In the genomic region with DNA sequence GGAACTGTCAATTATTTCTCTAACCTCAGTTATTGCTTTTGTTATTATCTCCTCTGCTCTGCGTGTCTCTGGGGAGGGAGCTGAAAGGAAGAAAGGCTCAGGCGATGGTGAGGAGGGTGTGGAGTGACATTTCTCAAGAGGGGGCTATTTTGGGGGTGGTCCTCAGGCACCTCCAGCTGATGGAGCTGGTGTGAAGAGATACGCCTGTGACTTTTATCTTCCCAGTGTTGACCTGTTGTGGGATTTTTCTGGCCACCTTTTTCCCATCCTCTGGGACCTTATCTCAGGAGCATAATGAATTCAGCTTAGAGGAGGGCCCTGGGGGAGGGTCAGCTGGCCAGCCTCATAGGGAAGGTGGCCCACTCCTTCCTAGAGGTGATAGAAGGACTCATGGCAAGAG, we compare ENCODE assay signal across 25 cellular contexts. TPM values are rescaled to one million over a fixed set of nuclear protein-coding genes. Genes with fewer than 3 reads are reported as not detected.
"Had no signal": no experiment of that assay in that cellular context is flagged by ENCODE, and none has a peak within 500 bp of the region (broad histone marks: within the 10 kb centered on the region; RNA-seq: fewer than 3 reads in every experiment).

No MANE protein-coding gene starts in this region.

- H3K27me3 ChIP-seq: dorsolateral prefrontal cortex, heart left ventricle, sigmoid colon, testis, transverse colon had no signal

- H3K4me1 Mint-ChIP-seq: nephron; stimulated activated naive CD8-positive, alpha-beta T cell treated with anti-CD3 and anti-CD28 coated beads, Interleukin-15, amount 100 ng/mL, for 72 hours had no signal

- H3K4me3 ChIP-seq: dorsolateral prefrontal cortex, heart left ventricle, sigmoid colon, skin epidermis, testis, transverse colon had no signal

- H3K36me3 Mint-ChIP-seq: mesothelial cell of epicardium; stimulated activated naive B cell treated with anti-CD40 and anti-IgM and Interleukin-4, amounts not matched to agents 10 μg/mL and 1 μg/mL and 100 μg/mL, for 72 hours had no signal

- H3K4me1 ChIP-seq: heart left ventricle, sigmoid colon, testis, transverse colon had no signal

- H3K27ac Mint-ChIP-seq: mesothelial cell of epicardium; nephron; stimulated activated naive B cell treated with anti-CD40 and anti-IgM and Interleukin-4, amounts not matched to agents 10 μg/mL and 1 μg/mL and 100 μg/mL, for 72 hours; stimulated activated naive CD8-positive, alpha-beta T cell treated with anti-CD3 and anti-CD28 coated beads, Interleukin-15, amount 100 ng/mL, for 72 hours had no signal

- H3K27ac ChIP-seq: dorsolateral prefrontal cortex, heart left ventricle, sigmoid colon, skin epidermis, testis, transverse colon had no signal

- H3K36me3 ChIP-seq: heart left ventricle, sigmoid colon, transverse colon had no signal

- DNase-seq: cortex of kidney; dorsolateral prefrontal cortex; effector CD8-positive, alpha-beta T cell; heart left ventricle; hippocampal formation; kidney glomerular epithelial cell; mammary epithelial cell; posterior cingulate gyrus; sigmoid colon; stimulated activated CD4-positive, alpha-beta T cell treated with anti-CD3 and anti-CD28 coated beads, Interleukin-2, amount 100 ng/mL, for 24 hours; stimulated activated CD4-positive, alpha-beta T cell treated with anti-CD3 and anti-CD28 coated beads, Interleukin-4, amount 100 ng/mL, for 4 hours; stimulated activated naive B cell treated with anti-CD40 and anti-IgM and Interleukin-4, amounts not matched to agents 10 μg/mL and 1 μg/mL and 100 μg/mL, for 72 hours; stimulated activated naive CD8-positive, alpha-beta T cell treated with anti-CD3 and anti-CD28 coated beads, Interleukin-15, amount 100 ng/mL, for 72 hours; testis; transverse colon had no signal

- H3K9me3 Mint-ChIP-seq: mesothelial cell of epicardium; nephron; stimulated activated naive B cell treated with anti-CD40 and anti-IgM and Interleukin-4, amounts not matched to agents 10 μg/mL and 1 μg/mL and 100 μg/mL, for 72 hours; stimulated activated naive CD8-positive, alpha-beta T cell treated with anti-CD3 and anti-CD28 coated beads, Interleukin-15, amount 100 ng/mL, for 72 hours had no signal

- ATAC-seq: esophagus mucosa; heart left ventricle; left lobe of liver; stimulated activated naive B cell treated with anti-CD40 and anti-IgM and Interleukin-4, amounts not matched to agents 10 μg/mL and 1 μg/mL and 100 μg/mL, for 72 hours; stimulated activated naive CD8-positive, alpha-beta T cell treated with anti-CD3 and anti-CD28 coated beads, Interleukin-15, amount 100 ng/mL, for 72 hours had no signal

- H3K4me3 Mint-ChIP-seq: mesothelial cell of epicardium; nephron; stimulated activated naive B cell treated with anti-CD40 and anti-IgM and Interleukin-4, amounts not matched to agents 10 μg/mL and 1 μg/mL and 100 μg/mL, for 72 hours; stimulated activated naive CD8-positive, alpha-beta T cell treated with anti-CD3 and anti-CD28 coated beads, Interleukin-15, amount 100 ng/mL, for 72 hours had no signal

RNA-seq across cellular contexts. Expression of a gene that starts 26.4 kb away (rescaled TPM):
- total RNA-seq: esophagus mucosa, fibroblast of lung, glomerular endothelial cell, mammary epithelial cell, myocyte, osteocyte, pulmonary artery endothelial cell had no signal
- polyA plus RNA-seq: fibroblast of lung, mammary epithelial cell had no signal
